In genomic region chr10:104762793-104763192, GRCh38 we compare ENCODE assay signal across 9 cellular contexts.
"Had no signal": no experiment of that assay in that cellular context is flagged by ENCODE, and none has a peak within 500 bp of the region (broad histone marks: within the 10 kb centered on the region; RNA-seq: fewer than 3 reads in every experiment).

No MANE protein-coding gene starts in this region.

- H3K27ac Mint-ChIP-seq: HFFc6 had no signal

- ATAC-seq: HCT116 had no signal

- H3K4me2 ChIP-seq: KMS-11 had no signal

- H3K27ac ChIP-seq: KMS-11 had no signal

- H3K36me3 ChIP-seq: HAP-1 had no signal

- H3K4me3 Mint-ChIP-seq: HFFc6 had no signal

- H3K4me1 ChIP-seq: HAP-1 had no signal

- H3K9me3 ChIP-seq: HAP-1 had no signal

- DNase-seq: GOT3, H7, HFFc6, IMR-90, Kasumi-1, KBM-7 had no signal

- H3K4me3 ChIP-seq: HAP-1 had no signal

- H3K9ac ChIP-seq: KMS-11 had no signal
